8 cellular contexts compared by ENCODE assay signal in genomic region chr3:161508852-161509477, GRCh38. TPM values are rescaled to one million over a fixed set of nuclear protein-coding genes. Genes with fewer than 3 reads are reported as not detected.
DNase-seq lines count a peak whose midpoint lies in the region; ATAC-seq, FAIRE-seq and TF ChIP-seq lines count a peak whose summit lies in the region.

No MANE protein-coding gene starts in this region.

- ATAC-seq in GM18907 (IDR thresholded peaks at IDR 0.05; ENCODE audit: unreplicated experiment), result peak; percentile 89
- ATAC-seq in HG03108 (IDR thresholded peaks at IDR 0.05; ENCODE audit: unreplicated experiment), result peak; percentile 64
- peak; percentile 38 to 57 (median 48) for ATAC-seq in right lobe of liver
- ATAC-seq in lower lobe of right lung, result no peak

- FAIRE-seq in A204.1 (lab: Jason Lieb, UNC), result peak; percentile 73

- no peaks in the 10 kb centered on the region for H3K79me2 ChIP-seq in OCI-LY7 (ENCODE audit: insufficient read depth, low read depth, low read length)

- H3K4me3 ChIP-seq in OCI-LY7 (ENCODE audit: low read depth, low read length, poor library complexity, severe bottlenecking), result no peak overlapping the region
- no peak overlapping the region for H3K4me3 ChIP-seq in right lobe of liver
- H3K4me3 ChIP-seq in spleen, result no peak overlapping the region
- no peak overlapping the region for H3K4me3 ChIP-seq in lower lobe of right lung

- no peaks in the 10 kb centered on the region for H4K20me1 ChIP-seq in OCI-LY7 (ENCODE audit: insufficient read depth, low read length)

- no TSS peak for BruUV-seq in OCI-LY7 (replicated peaks; lab: Mats Ljungman, UMichigan)

- H3K9me2 ChIP-seq in OCI-LY7 (ENCODE audit: insufficient read depth, low read length), result no peaks in the 10 kb centered on the region

- TF ChIP-seq CTCF in OCI-LY7 (conservative IDR thresholded peaks at IDR 0.05; ENCODE audit: low read length), result peak; percentile 80
- TF ChIP-seq CTCF in right lobe of liver (IDR thresholded peaks at IDR 0.05), result peak; percentile 35 to 46 (median 46)
- TF ChIP-seq CTCF in spleen (IDR thresholded peaks at IDR 0.05 in 8 of 11, conservative IDR thresholded peaks at IDR 0.05 in 3 of 11), result peak in 1 of 11 experiments; percentile 12
- TF ChIP-seq CTCF in lower lobe of right lung (IDR thresholded peaks at IDR 0.05), result no peak

- peaks cover 13% of the 10 kb centered on the region for H3K4me1 ChIP-seq in OCI-LY7 (ENCODE audit: insufficient read depth, low read length, poor library complexity, severe bottlenecking)
- no peaks in the 10 kb centered on the region for H3K4me1 ChIP-seq in right lobe of liver
- no peaks in the 10 kb centered on the region for H3K4me1 ChIP-seq in spleen
- H3K4me1 ChIP-seq in lower lobe of right lung, result no peaks in the 10 kb centered on the region

- POLR2A ChIA-PET in OCI-LY7 (lab: Charles Lee), result interaction anchor here (1.6 to 1.7 kb wide), 2 partner anchors 11 to 20 kb away, joined by 5 to 7 read pairs; no protein-coding TSS in a partner anchor

- H3K27me3 ChIP-seq in right lobe of liver (no peaks in the 10 kb centered on the region), spleen (replicated peaks in 1 of 7) (no peaks in the 10 kb centered on the region), lower lobe of right lung (ENCODE audit: low read depth) (no peaks in the 10 kb centered on the region)

- H2AFZ ChIP-seq in OCI-LY7 (ENCODE audit: low read length), result peak overlapping the region; percentile 71

- no peak overlapping the region for H3K4me2 ChIP-seq in OCI-LY7 (ENCODE audit: low read length)

- CTCF ChIA-PET in OCI-LY7 (lab: Charles Lee; ENCODE audit: unreplicated experiment), result interaction anchor here (0.6 to 2.8 kb wide), 2 partner anchors 20 to 311 kb away, joined by 3 to 6 read pairs; no protein-coding TSS in a partner anchor

- TF ChIP-seq POLR2A in right lobe of liver (IDR thresholded peaks at IDR 0.05), result no peak
- no peak for TF ChIP-seq POLR2A in spleen (IDR thresholded peaks at IDR 0.05)

- 53% methylated on average over 2 of the region's 2 CpGs for WGBS in right lobe of liver (ENCODE audit: insufficient coverage, low coverage, low lambda C conversion rate, missing lambda C conversion rate)
- 64 to 77% (median 69%) methylated on average over 2 of the region's 2 CpGs for WGBS in spleen, 5 donors

- H3K9me3 ChIP-seq in OCI-LY7 (ENCODE audit: low read length) (no peaks in the 10 kb centered on the region), right lobe of liver (no peaks in the 10 kb centered on the region), spleen (no peaks in the 10 kb centered on the region), lower lobe of right lung (no peaks in the 10 kb centered on the region)

- no peaks in the 10 kb centered on the region for H3K36me3 ChIP-seq in OCI-LY7 (ENCODE audit: insufficient read depth, low read length)
- no peaks in the 10 kb centered on the region for H3K36me3 ChIP-seq in right lobe of liver
- H3K36me3 ChIP-seq in spleen, result no peaks in the 10 kb centered on the region
- H3K36me3 ChIP-seq in lower lobe of right lung, result no peaks in the 10 kb centered on the region

- peak; percentile 27 for DNase-seq in OCI-LY7 (ENCODE audit: low spot score)
- no peak for DNase-seq in right lobe of liver
- DNase-seq in stimulated activated CD4-positive, alpha-beta T cell treated with anti-CD3 and anti-CD28 coated beads, Interleukin-4, amount 100 ng/mL, for 1 hour, result no peak
- no peak for DNase-seq in spleen
- DNase-seq in lower lobe of right lung, result no peak

- no peak overlapping the region for H3K27ac ChIP-seq in OCI-LY7 (ENCODE audit: low read depth, low read length, poor library complexity, severe bottlenecking)
- no peak overlapping the region for H3K27ac ChIP-seq in right lobe of liver
- H3K27ac ChIP-seq in spleen, result no peak overlapping the region
- no peak overlapping the region for H3K27ac ChIP-seq in lower lobe of right lung

- intact Hi-C loops in OCI-LY7 (cut with micrococcal nuclease; ENCODE audit: unreplicated experiment) (loop anchor here (2.0 kb wide), 2 partner anchors 50 to 344 kb away; no protein-coding TSS in a partner anchor), right lobe of liver (cut with DNase I) (no loop called here), spleen (cut with DNase I; ENCODE audit: low total_unique reads) (no loop called here), lower lobe of right lung (cut with DNase I) (no loop called here)

RNA-seq across cellular contexts. Expression of gene OTOL1, which starts 12.4 kb away (rescaled TPM):
- not detected in 2 replicates for total RNA-seq in OCI-LY7 (2014; rRNA removed; shearing (Covaris generic))
- total RNA-seq in OCI-LY7 (2022), result not detected in 2 replicates
- not detected for total RNA-seq in right lobe of liver
- not detected for total RNA-seq in spleen
- not detected for polyA plus RNA-seq in spleen
- not detected for total RNA-seq in lower lobe of right lung

Comparison
In these comparisons a context has a peak if more than half of its experiments do, and no peak if none do; other contexts are left out.
1. ATAC-seq: peak in GM18907 (single experiment), HG03108 (single experiment) and right lobe of liver (4 of 4); none in lower lobe of right lung (0 of 2).